In genomic region chr2:105455488-105455991, GRCh38 we compare ENCODE assay signal across 8 cellular contexts. TPM values are rescaled to one million over a fixed set of nuclear protein-coding genes. Genes with fewer than 3 reads are reported as not detected.
A peak's percentile ranks its signal among the peaks of the same experiment; 100 is the strongest.
DNase-seq lines count a peak whose midpoint lies in the region; ATAC-seq and TF ChIP-seq lines count a peak whose summit lies in the region.

No MANE protein-coding gene starts in this region.

- H3K36me3 Mint-ChIP-seq in WTC11 = no peaks in the 10 kb centered on the region
- no peaks in the 10 kb centered on the region for H3K36me3 Mint-ChIP-seq in activated naive CD8-positive, alpha-beta T cell treated with anti-CD3 and anti-CD28 coated beads, Interleukin-2, amount 50 U/mL, for 24 hours (ENCODE audit: low read depth)

- POLR2A ChIA-PET in WTC11 (lab: Charles Lee) = interaction anchor here (0.5 to 0.7 kb wide), 2 partner anchors 53 to 57 kb away, joined by 3 read pairs; partner anchors contain the start of gene FHL2

- no peaks in the 10 kb centered on the region for H3K36me3 ChIP-seq in left lung

- peaks cover 4% of the 10 kb centered on the region for H3K9me3 Mint-ChIP-seq in WTC11
- H3K9me3 Mint-ChIP-seq in activated naive CD8-positive, alpha-beta T cell treated with anti-CD3 and anti-CD28 coated beads, Interleukin-2, amount 50 U/mL, for 24 hours = no peaks in the 10 kb centered on the region

- intact Hi-C loops in left lung (cut with DNase I) = no loop called here

- H3K4me3 ChIP-seq in LNCaP clone FGC (ENCODE audit: low read depth, low read length) = no peak overlapping the region
- no peak overlapping the region for H3K4me3 ChIP-seq in left lung

- no peak overlapping the region for H3K27ac Mint-ChIP-seq in WTC11
- no peak overlapping the region for H3K27ac Mint-ChIP-seq in activated naive CD8-positive, alpha-beta T cell treated with anti-CD3 and anti-CD28 coated beads, Interleukin-2, amount 50 U/mL, for 24 hours

- no peak overlapping the region for H3K27ac ChIP-seq in left lung

- H3K4me3 Mint-ChIP-seq in WTC11 = no peak overlapping the region
- H3K4me3 Mint-ChIP-seq in activated naive CD8-positive, alpha-beta T cell treated with anti-CD3 and anti-CD28 coated beads, Interleukin-2, amount 50 U/mL, for 24 hours = no peak overlapping the region

- no peaks in the 10 kb centered on the region for H3K27me3 ChIP-seq in left lung

- H3K9me3 ChIP-seq in left lung = no peaks in the 10 kb centered on the region

- no peaks in the 10 kb centered on the region; the same call in 1 of the 2 replicates for H3K4me1 Mint-ChIP-seq in WTC11
- peaks cover 4% of the 10 kb centered on the region for H3K4me1 Mint-ChIP-seq in activated naive CD8-positive, alpha-beta T cell treated with anti-CD3 and anti-CD28 coated beads, Interleukin-2, amount 50 U/mL, for 24 hours

- CTCF ChIA-PET in WTC11 (lab: Charles Lee) = interaction anchor here (1.1 kb wide), 1 partner anchor 52 kb away, joined by 4 read pairs; no protein-coding TSS in a partner anchor

- no peak for ATAC-seq in WTC11
- peak; percentile 88 for ATAC-seq in left lung
- no peak for ATAC-seq in GM18511 (IDR thresholded peaks at IDR 0.05; ENCODE audit: unreplicated experiment)
- ATAC-seq in activated naive CD8-positive, alpha-beta T cell treated with anti-CD3 and anti-CD28 coated beads, Interleukin-2, amount 50 U/mL, for 24 hours = no peak

- DNase-seq in AG08395 (ENCODE audit: low spot score) (peak; percentile 97), LNCaP clone FGC (ENCODE audit: low read depth) (peak; percentile 56), WTC11 (ENCODE audit: low spot score) (no peak), left lung (peak in 1 of 2 donors; percentile 40), SIG-M5 treated with dmso at 0.1 percent for 504 hours (lab: John Stamatoyannopoulos, UW; ENCODE audit: unreplicated experiment) (no peak), NCI-H2227 (lab: John Stamatoyannopoulos, UW; ENCODE audit: unreplicated experiment) (no peak)
- no peak for DNase-seq in activated naive CD8-positive, alpha-beta T cell treated with anti-CD3 and anti-CD28 coated beads, Interleukin-2, amount 50 U/mL, for 24 hours

- peaks cover 5% of the 10 kb centered on the region; the same call in 1 of the 2 replicates for H3K27me3 Mint-ChIP-seq in WTC11 (ENCODE audit: low read depth)
- H3K27me3 Mint-ChIP-seq in activated naive CD8-positive, alpha-beta T cell treated with anti-CD3 and anti-CD28 coated beads, Interleukin-2, amount 50 U/mL, for 24 hours = peaks cover 4% of the 10 kb centered on the region

- TF ChIP-seq CTCF in LNCaP clone FGC (IDR thresholded peaks at IDR 0.05; ENCODE audit: control insufficient read depth, extremely low read depth, insufficient read depth) = no peak
- TF ChIP-seq CTCF in WTC11 (IDR thresholded peaks at IDR 0.05) = no peak
- no peak for TF ChIP-seq CTCF in left lung (IDR thresholded peaks at IDR 0.05)

- H3K4me1 ChIP-seq in left lung = no peaks in the 10 kb centered on the region

TF ChIP-seq in WTC11, 78 proteins besides CTCF, POLR2A, EP300 and RAD21:
- TF ChIP-seq NR3C1 (CRISPR knock-in tag; conservative IDR thresholded peaks at IDR 0.05; ENCODE audit: low read depth) (no peak), TEAD4 (CRISPR knock-in tag; IDR thresholded peaks at IDR 0.05) (no peak), SP1 (CRISPR knock-in tag; conservative IDR thresholded peaks at IDR 0.05) (no peak), GABPB1 (CRISPR knock-in tag; IDR thresholded peaks at IDR 0.05) (peak; percentile 97), IRF1 (CRISPR knock-in tag; IDR thresholded peaks at IDR 0.05) (no peak)
- TF ChIP-seq, protein P1, sequence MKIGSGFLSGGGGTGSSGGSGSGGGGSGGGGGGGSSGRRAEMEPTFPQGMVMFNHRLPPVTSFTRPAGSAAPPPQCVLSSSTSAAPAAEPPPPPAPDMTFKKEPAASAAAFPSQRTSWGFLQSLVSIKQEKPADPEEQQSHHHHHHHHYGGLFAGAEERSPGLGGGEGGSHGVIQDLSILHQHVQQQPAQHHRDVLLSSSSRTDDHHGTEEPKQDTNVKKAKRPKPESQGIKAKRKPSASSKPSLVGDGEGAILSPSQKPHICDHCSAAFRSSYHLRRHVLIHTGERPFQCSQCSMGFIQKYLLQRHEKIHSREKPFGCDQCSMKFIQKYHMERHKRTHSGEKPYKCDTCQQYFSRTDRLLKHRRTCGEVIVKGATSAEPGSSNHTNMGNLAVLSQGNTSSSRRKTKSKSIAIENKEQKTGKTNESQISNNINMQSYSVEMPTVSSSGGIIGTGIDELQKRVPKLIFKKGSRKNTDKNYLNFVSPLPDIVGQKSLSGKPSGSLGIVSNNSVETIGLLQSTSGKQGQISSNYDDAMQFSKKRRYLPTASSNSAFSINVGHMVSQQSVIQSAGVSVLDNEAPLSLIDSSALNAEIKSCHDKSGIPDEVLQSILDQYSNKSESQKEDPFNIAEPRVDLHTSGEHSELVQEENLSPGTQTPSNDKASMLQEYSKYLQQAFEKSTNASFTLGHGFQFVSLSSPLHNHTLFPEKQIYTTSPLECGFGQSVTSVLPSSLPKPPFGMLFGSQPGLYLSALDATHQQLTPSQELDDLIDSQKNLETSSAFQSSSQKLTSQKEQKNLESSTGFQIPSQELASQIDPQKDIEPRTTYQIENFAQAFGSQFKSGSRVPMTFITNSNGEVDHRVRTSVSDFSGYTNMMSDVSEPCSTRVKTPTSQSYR (CRISPR knock-in tag; IDR thresholded peaks at IDR 0.05) = no peak

RNA-seq across cellular contexts. Expression of gene FHL2, which starts 56.7 kb away (rescaled TPM):
- total RNA-seq in WTC11 (2021) = 21.1 to 22.2 TPM (median 22.1 TPM) in 3 replicates
- 10 to 100 TPM; 11.4 to 30.1 TPM for total RNA-seq in left lung

Comparison
In these comparisons a context has a peak if more than half of its experiments do, and no peak if none do; other contexts are left out.
1. DNase-seq: peak in AG08395 (single experiment) and LNCaP clone FGC (single experiment); none in WTC11 (single experiment), activated naive CD8-positive, alpha-beta T cell treated with anti-CD3 and anti-CD28 coated beads, Interleukin-2, amount 50 U/mL, for 24 hours (single experiment), SIG-M5 treated with dmso at 0.1 percent for 504 hours (single experiment) and NCI-H2227 (single experiment).